Comparison of ENCODE assay signal across 22 cellular contexts in genomic region chr21:43785134-43785533, GRCh38.
"Had no signal": no experiment of that assay in that cellular context is flagged by ENCODE, and none has a peak within 500 bp of the region (broad histone marks: within the 10 kb centered on the region; RNA-seq: fewer than 3 reads in every experiment).

No MANE protein-coding gene starts in this region.

- H3K79me2 ChIP-seq: parathyroid adenoma had no signal

- H2AFZ ChIP-seq: neural progenitor cell, parathyroid adenoma had no signal

- H3K4me2 ChIP-seq: neural progenitor cell, smooth muscle cell had no signal

- H3K9me3 ChIP-seq: thoracic aorta, tibial nerve, upper lobe of left lung had no signal

- H3K9ac ChIP-seq: neural progenitor cell, parathyroid adenoma had no signal

- H3K36me3 ChIP-seq: neural progenitor cell, thoracic aorta, tibial nerve, upper lobe of left lung had no signal

- H3K4me1 ChIP-seq: parathyroid adenoma had no signal

- H3K4me3 ChIP-seq: lung, neural progenitor cell, smooth muscle cell, thoracic aorta, tibial nerve, upper lobe of left lung had no signal

- ATAC-seq: effector memory CD8-positive, alpha-beta T cell; left lobe of liver; natural killer cell treated with Interleukin-12 subunit alpha and Interleukin-12 subunit beta and Interleukin-15 and Interleukin-18, amount 100 ng/mL, for 72 hours; sciatic nerve; stimulated activated naive B cell treated with anti-CD40 and anti-IgM and Interleukin-4, amounts not matched to agents 10 μg/mL and 1 μg/mL and 100 μg/mL, for 72 hours had no signal

- DNase-seq: cortex of kidney; effector memory CD8-positive, alpha-beta T cell; foreskin melanocyte; hypothalamus; immature natural killer cell; stimulated activated CD4-positive, alpha-beta T cell treated with anti-CD3 and anti-CD28 coated beads, Interleukin-12 subunit alpha, Interleukin-12 subunit beta, amount 100 ng/mL, for 4 hours; stimulated activated CD4-positive, alpha-beta T cell treated with anti-CD3 and anti-CD28 coated beads, Interleukin-1b, Interleukin-23, amount 100 ng/mL, for 48 hours; stimulated activated CD4-positive, alpha-beta T cell treated with anti-CD3 and anti-CD28 coated beads, Interleukin-4, amount 100 ng/mL, for 1 hour; stimulated activated naive B cell treated with anti-CD40 and anti-IgM and Interleukin-4, amounts not matched to agents 10 μg/mL and 1 μg/mL and 100 μg/mL, for 72 hours; upper lobe of left lung had no signal

- H3K27me3 ChIP-seq: neural progenitor cell, tibial nerve, upper lobe of left lung had no signal

- FAIRE-seq: endometrium, keratinocyte, urothelium cell line had no signal

- H3K27ac ChIP-seq: neural progenitor cell, parathyroid adenoma, thoracic aorta, tibial nerve, upper lobe of left lung had no signal
